In genomic region chr19:14632286-14632685, GRCh38 we compare ENCODE assay signal across 10 cellular contexts. TPM values are rescaled to one million over a fixed set of nuclear protein-coding genes. Genes with fewer than 3 reads are reported as not detected.
DNase-seq lines count a peak whose midpoint lies in the region; ATAC-seq and TF ChIP-seq lines count a peak whose summit lies in the region.
"Had no signal": no experiment of that assay in that cellular context is flagged by ENCODE, and none has a peak within 500 bp of the region (broad histone marks: within the 10 kb centered on the region; RNA-seq: fewer than 3 reads in every experiment).

No MANE protein-coding gene starts in this region.

- no peaks in the 10 kb centered on the region for H3K36me3 ChIP-seq in iPS DF 6.9 (ENCODE audit: control insufficient read depth, insufficient read depth, low read length)

- no peaks in the 10 kb centered on the region for H3K4me1 ChIP-seq in iPS DF 6.9 (ENCODE audit: control insufficient read depth, insufficient read depth, low read length)

- H3K4me3 Mint-ChIP-seq in progenitor cell of endocrine pancreas (ENCODE audit: low read depth), result no peak overlapping the region

- no peaks in the 10 kb centered on the region for H3K27me3 ChIP-seq in iPS DF 6.9 (ENCODE audit: control insufficient read depth, insufficient read depth, low read length)

- H3K9me3 ChIP-seq in iPS DF 6.9 (ENCODE audit: control insufficient read depth, insufficient read depth, low read length), result no peaks in the 10 kb centered on the region

- H3K4me3 ChIP-seq in iPS DF 6.9 (ENCODE audit: low read length), result no peak overlapping the region

- ATAC-seq in HG03354 (IDR thresholded peaks at IDR 0.05; ENCODE audit: poor library complexity, severe bottlenecking, unreplicated experiment), result no peak
- ATAC-seq in Right ventricle myocardium inferior, result no peak
- no peak for ATAC-seq in HG03159 (IDR thresholded peaks at IDR 0.05; ENCODE audit: unreplicated experiment)

- no CpG with 5 or more reads among the region's 1 CpG for WGBS in iPS DF 6.9 (ENCODE audit: insufficient coverage, insufficient read length)

- H3K27ac ChIP-seq in iPS DF 6.9 (ENCODE audit: low read length), result no peak overlapping the region

- intact Hi-C loops in Right ventricle myocardium inferior (cut with DNase I), result no loop called here

- DNase-seq in DMS114 treated with DMSO at 0.1 percent for 48 hours (lab: John Stamatoyannopoulos, UW; ENCODE audit: unreplicated experiment) (peak; percentile 16), HS-27A (ENCODE audit: low read depth) (peak; percentile 3), SKM-1 treated with dmso at 0.1 percent for 144 hours (lab: John Stamatoyannopoulos, UW; ENCODE audit: unreplicated experiment) (peak; percentile 63), iPS DF 6.9 (ENCODE audit: low read depth, low spot score) (peak; percentile 68), Right ventricle myocardium inferior (ENCODE audit: missing footprints) (no peak), progenitor cell of endocrine pancreas (ENCODE audit: low spot score, unreplicated experiment) (no peak)

- no peak overlapping the region for H3K27ac Mint-ChIP-seq in progenitor cell of endocrine pancreas
- H3K27ac Mint-ChIP-seq: brain had no signal

- no peaks in the 10 kb centered on the region for H3K36me3 Mint-ChIP-seq in progenitor cell of endocrine pancreas (ENCODE audit: insufficient read depth)
- H3K36me3 Mint-ChIP-seq: brain had no signal

- H3K4me1 Mint-ChIP-seq in progenitor cell of endocrine pancreas (ENCODE audit: low read depth), result no peaks in the 10 kb centered on the region
- H3K4me1 Mint-ChIP-seq: brain had no signal

- no peak for TF ChIP-seq CTCF in progenitor cell of endocrine pancreas (IDR thresholded peaks at IDR 0.05; ENCODE audit: unreplicated experiment)

- H3K9me3 Mint-ChIP-seq in progenitor cell of endocrine pancreas (ENCODE audit: low read depth), result peaks cover 22% of the 10 kb centered on the region

- no peaks in the 10 kb centered on the region for H3K27me3 Mint-ChIP-seq in progenitor cell of endocrine pancreas

RNA-seq across cellular contexts. Expression of gene ADGRE3, which starts 42.4 kb away (rescaled TPM):
- total RNA-seq in Right ventricle myocardium inferior (0.11 TPM), progenitor cell of endocrine pancreas (not detected in 2 replicates)

RNA-seq across cellular contexts. Expression of gene CLEC17A, which starts 49.4 kb away (rescaled TPM):
- total RNA-seq in Right ventricle myocardium inferior (not detected), progenitor cell of endocrine pancreas (not detected in 2 replicates)
- total RNA-seq: subcutaneous adipose tissue had no signal

RNA-seq across cellular contexts. Expression of gene ZNF333, which starts 57.6 kb away (rescaled TPM):
- total RNA-seq in Right ventricle myocardium inferior (6.1 TPM), progenitor cell of endocrine pancreas (21.4 and 21.6 TPM in 2 replicates)

Comparison
In these comparisons a context has a peak if more than half of its experiments do, and no peak if none do; other contexts are left out.
1. DNase-seq: peak in DMS114 treated with DMSO at 0.1 percent for 48 hours (single experiment), HS-27A (single experiment), SKM-1 treated with dmso at 0.1 percent for 144 hours (single experiment) and iPS DF 6.9 (single experiment); none in Right ventricle myocardium inferior (single experiment) and progenitor cell of endocrine pancreas (single experiment).